ENCODE assay signal across 22 cellular contexts in the genomic region with DNA sequence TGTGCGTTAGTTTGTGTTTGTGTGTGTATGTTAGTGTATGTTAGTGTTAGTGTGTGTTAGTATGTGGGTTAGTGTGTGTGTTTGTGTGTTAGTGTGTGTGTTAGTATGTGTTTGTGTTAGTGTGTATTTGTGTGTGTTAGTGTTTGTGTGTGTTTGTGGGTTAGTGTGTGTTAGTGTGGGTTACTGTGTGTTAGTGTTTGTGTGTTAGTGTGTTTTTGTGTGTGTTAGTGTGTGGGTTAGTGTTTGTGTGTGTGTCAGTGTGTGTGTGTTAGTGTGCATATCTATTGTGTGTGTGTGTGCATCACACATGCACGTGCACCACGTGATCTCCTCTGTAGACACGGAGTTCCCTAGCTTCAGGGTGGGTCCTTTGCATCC.
"Had no signal": no experiment of that assay in that cellular context is flagged by ENCODE, and none has a peak within 500 bp of the region (broad histone marks: within the 10 kb centered on the region; RNA-seq: fewer than 3 reads in every experiment).

No MANE protein-coding gene starts in this region.

- H3K4me3 ChIP-seq: esophagus muscularis mucosa, gastrocnemius medialis, heart right ventricle, hepatocyte had no signal

- H3K4me2 ChIP-seq: hepatocyte had no signal

- ATAC-seq: activated CD4-positive, alpha-beta T cell treated with anti-CD3 and anti-CD28 coated beads for 36 hours; activated CD8-positive, alpha-beta memory T cell treated with anti-CD3 and anti-CD28 coated beads, Interleukin-2, amount 10 ng/mL, durations not matched to agents 7 days and 5 days; activated CD8-positive, alpha-beta T cell treated with anti-CD3 and anti-CD28 coated beads, Interleukin-2, amount 10 ng/mL, durations not matched to agents 7 days and 5 days; effector memory CD8-positive, alpha-beta T cell; foreskin keratinocyte; gastrocnemius medialis; heart right ventricle had no signal

- H3K27me3 ChIP-seq: brain microvascular endothelial cell, esophagus muscularis mucosa, foreskin keratinocyte, gastrocnemius medialis, heart right ventricle, hepatocyte had no signal

- H2AFZ ChIP-seq: hepatocyte had no signal

- DNase-seq: activated CD4-positive, alpha-beta T cell treated with anti-CD3 and anti-CD28 coated beads for 36 hours; activated CD4-positive, alpha-beta T cell treated with anti-CD3 and anti-CD28 coated beads, Interleukin-2, amount 10 ng/mL, durations not matched to agents 24 days and 14 days; activated CD4-positive, CD25-positive, alpha-beta regulatory T cell; activated T-cell treated with anti-CD3 and anti-CD28 coated beads, Interleukin-2, amount 50 U/mL, for 1 hour; amniotic stem cell; anterior cingulate cortex; brain microvascular endothelial cell; caudate nucleus; cortex of kidney; dermis blood vessel endothelial cell; effector CD4-positive, alpha-beta T cell; erythroblast; foreskin keratinocyte had no signal

- H3K79me2 ChIP-seq: hepatocyte had no signal

- H3K4me1 ChIP-seq: foreskin keratinocyte, gastrocnemius medialis had no signal

- H3K27ac ChIP-seq: brain microvascular endothelial cell, esophagus muscularis mucosa, foreskin keratinocyte, gastrocnemius medialis, heart right ventricle, hepatocyte had no signal

- H3K9me3 ChIP-seq: esophagus muscularis mucosa, gastrocnemius medialis, heart right ventricle had no signal

- H3K36me3 ChIP-seq: brain microvascular endothelial cell, gastrocnemius medialis had no signal

- FAIRE-seq: astrocyte, colon had no signal
